ENCODE assay signal across 9 cellular contexts in the genomic region with DNA sequence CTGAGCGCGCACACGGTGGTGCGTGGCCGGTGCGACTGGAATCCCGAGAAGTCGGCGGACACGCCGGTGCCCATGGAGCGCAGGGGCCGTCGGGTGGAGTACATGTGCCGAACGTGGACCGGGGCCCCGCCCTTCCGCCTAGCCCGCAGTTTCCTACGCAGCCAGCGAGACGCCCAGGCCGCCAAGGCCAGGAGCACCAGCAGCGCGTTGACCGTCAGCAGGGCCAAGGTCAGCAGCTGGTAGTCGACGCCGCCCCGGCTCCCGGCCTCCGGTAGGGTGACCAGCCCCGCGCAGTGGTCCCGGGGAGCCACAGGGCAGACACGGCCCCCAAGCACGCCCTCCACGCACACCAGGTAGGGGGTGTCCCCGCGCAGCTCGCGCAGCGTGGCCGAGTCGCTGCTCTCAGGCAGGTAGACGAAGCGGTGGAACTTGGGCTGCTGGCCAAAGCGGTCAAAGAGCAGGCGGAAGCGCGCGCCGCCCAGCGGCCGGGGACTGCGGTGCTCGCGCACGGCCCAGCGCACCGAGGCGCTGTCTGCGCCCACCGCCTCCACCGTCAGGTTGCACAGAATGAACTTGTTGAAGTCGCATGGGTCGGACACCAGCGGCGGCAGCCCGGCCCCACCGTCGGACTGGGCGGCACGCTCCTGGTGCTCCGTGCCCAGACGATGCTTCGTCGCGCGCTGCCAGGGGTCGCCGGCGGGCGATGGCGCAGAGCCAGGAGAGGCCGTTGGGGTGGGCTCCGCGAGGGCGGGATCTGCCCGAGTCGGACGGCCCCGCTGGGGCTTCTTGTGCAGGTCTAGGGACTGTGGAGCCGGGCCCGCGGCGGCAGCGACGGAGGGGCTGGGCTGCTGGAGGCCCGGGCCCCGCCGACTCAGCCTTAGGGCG. TPM values are rescaled to one million over a fixed set of nuclear protein-coding genes. Genes with fewer than 3 reads are reported as not detected.
DNase-seq lines count a peak whose midpoint lies in the region; ATAC-seq, FAIRE-seq and TF ChIP-seq lines count a peak whose summit lies in the region.
"Had no signal": no experiment of that assay in that cellular context is flagged by ENCODE, and none has a peak within 500 bp of the region (broad histone marks: within the 10 kb centered on the region; RNA-seq: fewer than 3 reads in every experiment).

No MANE protein-coding gene starts in this region.

- BruUV-seq in HepG2 (replicated peaks; lab: Mats Ljungman, UMichigan) (no TSS peak), OCI-LY7 (replicated peaks; lab: Mats Ljungman, UMichigan) (no TSS peak)

- H3K27ac ChIP-seq in A549, result peak overlapping the region in 1 of 2 experiments; percentile 54; a peak in 2 of 6 replicates
- H3K27ac ChIP-seq in HepG2 (ENCODE audit: extremely low read length, insufficient read depth, low read length), result peak overlapping the region; percentile 70
- no peak overlapping the region for H3K27ac ChIP-seq in OCI-LY7 (ENCODE audit: low read depth, low read length, poor library complexity, severe bottlenecking)

- no peaks in the 10 kb centered on the region for H3K9me3 Mint-ChIP-seq in stimulated activated naive B cell treated with anti-CD40 and anti-IgM and Interleukin-4, amounts not matched to agents 10 μg/mL and 1 μg/mL and 100 μg/mL, for 72 hours

- peaks cover 18 to 33% of the 10 kb centered on the region in 2 donors for H3K4me1 Mint-ChIP-seq in stimulated activated naive B cell treated with anti-CD40 and anti-IgM and Interleukin-4, amounts not matched to agents 10 μg/mL and 1 μg/mL and 100 μg/mL, for 72 hours

- H3K79me2 ChIP-seq in HepG2 (ENCODE audit: insufficient read depth, low read length) (no peaks in the 10 kb centered on the region), OCI-LY7 (ENCODE audit: insufficient read depth, low read depth, low read length) (no peaks in the 10 kb centered on the region)

- POLR2A ChIA-PET in A549 (lab: Yijun Ruan, JAX) (no interaction called here), HepG2 (lab: Yijun Ruan, JAX) (interaction anchor here (1.0 to 2.8 kb wide), 7 partner anchors 9 to 234 kb away, joined by 3 to 18 read pairs (median 7); no protein-coding TSS in a partner anchor), OCI-LY7 (lab: Charles Lee) (no interaction called here)

- H3K4me2 ChIP-seq in A549 (peak overlapping the region; percentile 96), HepG2 (ENCODE audit: low read depth, low read length) (peak overlapping the region; percentile 85), OCI-LY7 (ENCODE audit: low read length) (no peak overlapping the region)

- TF ChIP-seq RAD21 in A549 (conservative IDR thresholded peaks at IDR 0.05 in 1 of 2, IDR thresholded peaks at IDR 0.05 in 1 of 2) (peak in 1 of 2 experiments; percentile 30; a peak in 1 of 5 replicates), HepG2 (CRISPR knock-in tag; IDR thresholded peaks at IDR 0.05) (peak; percentile 80)

- CTCF ChIA-PET in A549 (lab: Yijun Ruan, JAX), result interaction anchor here (0.6 to 5.1 kb wide), 15 partner anchors 9 to 454 kb away, joined by 3 to 40 read pairs (median 6); no protein-coding TSS in a partner anchor
- CTCF ChIA-PET in HepG2 (lab: Yijun Ruan, JAX; ENCODE audit: low intra/inter-chr PET ratio, low total read pairs), result interaction anchor here (1.5 to 2.2 kb wide), 5 partner anchors 28 to 453 kb away, joined by 5 to 20 read pairs (median 8); no protein-coding TSS in a partner anchor
- CTCF ChIA-PET in OCI-LY7 (lab: Charles Lee; ENCODE audit: unreplicated experiment), result no interaction called here

- intact Hi-C loops in HepG2 (cut with micrococcal nuclease; ENCODE audit: unreplicated experiment), result loop anchor here (1.0 to 2.0 kb wide), 3 partner anchors 33 to 150 kb away; no protein-coding TSS in a partner anchor
- intact Hi-C loops in OCI-LY7 (cut with micrococcal nuclease; ENCODE audit: unreplicated experiment), result no loop called here

- H3K36me3 Mint-ChIP-seq in stimulated activated naive B cell treated with anti-CD40 and anti-IgM and Interleukin-4, amounts not matched to agents 10 μg/mL and 1 μg/mL and 100 μg/mL, for 72 hours, result no peaks in the 10 kb centered on the region

- H3K4me3 ChIP-seq in A549 (peak overlapping the region; percentile 47), HepG2 (replicated peaks in 1 of 3; ENCODE audit: insufficient read depth in 1 of 3, low read depth in 2 of 3, low read length in 3 of 3) (peak overlapping the region; percentile 56 to 81 (median 75)), OCI-LY7 (ENCODE audit: low read depth, low read length, poor library complexity, severe bottlenecking) (no peak overlapping the region)

- FAIRE-seq in A549 (lab: Jason Lieb, UNC), result no peak
- peak; percentile 44 for FAIRE-seq in HepG2 (lab: Jason Lieb, UNC)
- FAIRE-seq: endometrium had no signal

- peak overlapping the region; percentile 65 for H3K9ac ChIP-seq in HepG2 (ENCODE audit: insufficient read depth, low read depth, low read length)

- peak; percentile 33 for DNase-seq in A549 (ENCODE audit: low read depth in 1 of 2, low spot score in 1 of 2)
- DNase-seq in NCI-H774 (lab: John Stamatoyannopoulos, UW), result peak; percentile 83
- DNase-seq in dermis blood vessel endothelial cell, result peak; percentile 69
- DNase-seq in HepG2 (ENCODE audit: low spot score), result peak; percentile 72
- DNase-seq in stimulated activated naive B cell treated with anti-CD40 and anti-IgM and Interleukin-4, amounts not matched to agents 10 μg/mL and 1 μg/mL and 100 μg/mL, for 72 hours, result no peak
- no peak for DNase-seq in H4 (ENCODE audit: low spot score)
- DNase-seq in OCI-LY7 (ENCODE audit: low spot score), result no peak

- TF ChIP-seq EP300 in A549 (IDR thresholded peaks at IDR 0.05) (no peak), HepG2 (IDR thresholded peaks at IDR 0.05; ENCODE audit: low read depth in 2 of 2, low read length in 2 of 2) (no peak), HepG2 (CRISPR knock-in tag; IDR thresholded peaks at IDR 0.05; ENCODE audit: borderline replicate concordance) (no peak)

- TF ChIP-seq CTCF in A549 (IDR thresholded peaks at IDR 0.05), result peak; percentile 33; the same call in 1 of the 3 replicates
- peak; percentile 56 for TF ChIP-seq CTCF in GM12873 (IDR thresholded peaks at IDR 0.05; ENCODE audit: insufficient read depth, low read depth, low read length, missing control alignments)
- TF ChIP-seq CTCF in HepG2 (CRISPR knock-in tag; IDR thresholded peaks at IDR 0.05), result peak; percentile 89
- TF ChIP-seq CTCF in OCI-LY7 (conservative IDR thresholded peaks at IDR 0.05; ENCODE audit: low read length), result no peak

- 37% methylated on average over 10 of the region's 104 CpGs for WGBS in A549 (ENCODE audit: missing lambda C conversion rate)
- 39% methylated on average over 28 of the region's 104 CpGs for WGBS in HepG2 (ENCODE audit: low lambda C conversion rate)

- H3K36me3 ChIP-seq in HepG2 (replicated peaks in 1 of 2; ENCODE audit: control insufficient read depth in 1 of 2, insufficient read depth in 2 of 2, low read length in 2 of 2), result no peaks in the 10 kb centered on the region; a peak in 1 of 5 replicates
- H3K36me3 ChIP-seq in OCI-LY7 (ENCODE audit: insufficient read depth, low read length), result no peaks in the 10 kb centered on the region

- no peaks in the 10 kb centered on the region for H3K9me2 ChIP-seq in OCI-LY7 (ENCODE audit: insufficient read depth, low read length)

- in situ Hi-C loops in HepG2 (cut with HindIII; ENCODE audit: extremely low pct_ligation_motif_present, low pct_unique_long_range_greater_than_20kb), result loop anchor here (5.0 to 10.0 kb wide), 2 partner anchors 34 to 149 kb away; no protein-coding TSS in a partner anchor

- peaks cover 59 to 75% of the 10 kb centered on the region in 2 donors for H3K27me3 Mint-ChIP-seq in stimulated activated naive B cell treated with anti-CD40 and anti-IgM and Interleukin-4, amounts not matched to agents 10 μg/mL and 1 μg/mL and 100 μg/mL, for 72 hours

- no peaks in the 10 kb centered on the region for H3K9me3 ChIP-seq in A549
- no peaks in the 10 kb centered on the region for H3K9me3 ChIP-seq in HepG2 (ENCODE audit: low read length)
- no peaks in the 10 kb centered on the region for H3K9me3 ChIP-seq in OCI-LY7 (ENCODE audit: low read length)

- ATAC-seq in A549 (peak; percentile 59 to 76), HepG2 (peak; percentile 92)
- ATAC-seq in stimulated activated naive B cell treated with anti-CD40 and anti-IgM and Interleukin-4, amounts not matched to agents 10 μg/mL and 1 μg/mL and 100 μg/mL, for 72 hours (replicated peaks), result peak; percentile 34 to 56

- H3K27me3 ChIP-seq in HepG2 (ENCODE audit: control insufficient read depth in 1 of 2, insufficient read depth in 2 of 2, low read length in 2 of 2), result no peaks in the 10 kb centered on the region

- H3K4me3 Mint-ChIP-seq in stimulated activated naive B cell treated with anti-CD40 and anti-IgM and Interleukin-4, amounts not matched to agents 10 μg/mL and 1 μg/mL and 100 μg/mL, for 72 hours, result peak overlapping the region; percentile 36 to 65

- H3K4me1 ChIP-seq in A549 (peaks cover 4% of the 10 kb centered on the region; the same call in 2 of the 3 replicates), HepG2 (ENCODE audit: insufficient read depth, low read length) (peaks cover 22% of the 10 kb centered on the region), OCI-LY7 (ENCODE audit: insufficient read depth, low read length, poor library complexity, severe bottlenecking) (no peaks in the 10 kb centered on the region)

- no peak overlapping the region for H2AFZ ChIP-seq in HepG2 (ENCODE audit: low read length)
- H2AFZ ChIP-seq in OCI-LY7 (ENCODE audit: low read length), result no peak overlapping the region

- no peak for TF ChIP-seq POLR2A in A549 (IDR thresholded peaks at IDR 0.05; ENCODE audit: low read length)
- peak in 1 of 2 experiments; percentile 70; a peak in 2 of 4 replicates for TF ChIP-seq POLR2A in HepG2 (IDR thresholded peaks at IDR 0.05; ENCODE audit: insufficient read depth in 1 of 2, low read depth in 2 of 2, low read length in 2 of 2)

- peak overlapping the region; percentile 63 for H3K27ac Mint-ChIP-seq in stimulated activated naive B cell treated with anti-CD40 and anti-IgM and Interleukin-4, amounts not matched to agents 10 μg/mL and 1 μg/mL and 100 μg/mL, for 72 hours

- H4K20me1 ChIP-seq in HepG2 (ENCODE audit: insufficient read depth, low read length), result no peaks in the 10 kb centered on the region
- H4K20me1 ChIP-seq in OCI-LY7 (ENCODE audit: insufficient read depth, low read length), result no peaks in the 10 kb centered on the region

RNA-seq across cellular contexts. Expression of gene TRIL, which starts 2.2 kb away (rescaled TPM):
- polyA plus RNA-seq in A549 (2011; rRNA removed), result not detected in 2 replicates
- not detected in 2 replicates for polyA plus RNA-seq in A549 (2012; cell fraction: cytosol; rRNA removed)
- not detected in 2 replicates for polyA plus RNA-seq in A549 (2012; cell fraction: nucleus; rRNA removed)
- not detected in 3 replicates for polyA plus RNA-seq in A549 (2017; fragmentation: RNase III; extraction: RNeasy Plus Mini Kit Qiagen cat#74134 plus additional on column Dnase treatment)
- polyA minus RNA-seq in A549 (2011; rRNA and poly(A)+ RNA removed), result not detected in 2 replicates
- 24.7 and 27.5 TPM in 2 replicates for total RNA-seq in dermis blood vessel endothelial cell
- 0.40 and 0.45 TPM in 2 replicates for total RNA-seq in HepG2 (2016; rRNA removed; fragmentation: Illumina TruSeq; extraction: Trizol)
- total RNA-seq in HepG2 (2016; cell fraction: cytosol; rRNA removed; fragmentation: Illumina TruSeq; extraction: Trizol; ENCODE audit: low read depth), result 0.09 and 0.10 TPM in 2 replicates
- 0.46 and 0.52 TPM in 2 replicates for total RNA-seq in HepG2 (2016; cell fraction: insoluble cytoplasmic fraction; rRNA removed; fragmentation: Illumina TruSeq; extraction: Trizol)
- 0.38 and 0.49 TPM in 2 replicates for total RNA-seq in HepG2 (2016; cell fraction: membrane; rRNA removed; fragmentation: Illumina TruSeq; extraction: Trizol)
- total RNA-seq in HepG2 (2016; cell fraction: nucleus; rRNA removed; fragmentation: Illumina TruSeq; extraction: Trizol), result 0.50 and 0.81 TPM in 2 replicates
- 0.18 and 0.26 TPM in 2 replicates for polyA plus RNA-seq in HepG2 (2011; rRNA removed)
- polyA plus RNA-seq in HepG2 (2011; cell fraction: cytosol; rRNA removed), result 0.21 and 0.23 TPM in 2 replicates
- polyA plus RNA-seq in HepG2 (2011; cell fraction: nucleus; rRNA removed), result 0.16 and 0.19 TPM in 2 replicates
- polyA plus RNA-seq in HepG2 (2012), result 0.17 and 0.28 TPM in 2 replicates
- polyA plus RNA-seq in HepG2 (2016; cell fraction: cytosol; fragmentation: Illumina TruSeq; extraction: Trizol; ENCODE audit: low read depth), result 0.12 TPM in 2 replicates
- polyA plus RNA-seq in HepG2 (2016; cell fraction: insoluble cytoplasmic fraction; fragmentation: Illumina TruSeq; extraction: Trizol; ENCODE audit: low read depth), result 0.41 and 0.48 TPM in 2 replicates
- polyA plus RNA-seq in HepG2 (2016; cell fraction: membrane; fragmentation: Illumina TruSeq; extraction: Trizol; ENCODE audit: low read depth), result 0.23 and 0.24 TPM in 2 replicates
- polyA plus RNA-seq in HepG2 (2016; cell fraction: nucleus; fragmentation: Illumina TruSeq; extraction: Trizol; ENCODE audit: insufficient read depth, low read depth), result 0.51 and 0.52 TPM in 2 replicates
- polyA minus RNA-seq in HepG2 (2011; rRNA and poly(A)+ RNA removed; ENCODE audit: low replicate concordance), result 0.48 TPM in 1 of 2 replicates, not detected in the other
- 0.30 TPM in 1 of 2 replicates, not detected in the other for polyA minus RNA-seq in HepG2 (2011; cell fraction: cytosol; rRNA and poly(A)+ RNA removed)
- polyA minus RNA-seq in HepG2 (2011; cell fraction: nucleus; rRNA and poly(A)+ RNA removed), result 0.90 and 1.2 TPM in 2 replicates
- not detected in 2 replicates for total RNA-seq in H4 (2014; rRNA removed; shearing (Covaris generic))
- not detected in 2 replicates for total RNA-seq in OCI-LY7 (2014; rRNA removed; shearing (Covaris generic))
- total RNA-seq in OCI-LY7 (2022), result not detected in 2 replicates

Comparison
In these comparisons a context has a peak if more than half of its experiments do, and no peak if none do; other contexts are left out.
1. DNase-seq: peak in A549 (2 of 2), NCI-H774 (single experiment), dermis blood vessel endothelial cell (single experiment) and HepG2 (single experiment); none in stimulated activated naive B cell treated with anti-CD40 and anti-IgM and Interleukin-4, amounts not matched to agents 10 μg/mL and 1 μg/mL and 100 μg/mL, for 72 hours (single experiment), H4 (single experiment) and OCI-LY7 (single experiment).
2. RNA of gene TRIL, which starts 2.2 kb away (total RNA-seq): 24.7 to 27.5 TPM in dermis blood vessel endothelial cell; 0.09 to 0.81 TPM in HepG2, not detected in H4 and not detected in OCI-LY7; every median in the first group is over 10 times any median in the second.
3. Of the 38 proteins assayed by ChIP-seq in both HepG2 and A549: peak only in HepG2: BHLHE40, ESRRA, FOSL2, HDAC2, HMGXB4, HOXA7 and 10 more; only in A549: SMC3; in both: CTCF; in neither: 16; mixed calls (peak in some experiments, not most) for 4.
4. Peak in every context shown above with its lines, with median percentiles within 50 percentile points of each other: ATAC-seq.